In genomic region chr20:62377615-62378085, GRCh38 we compare ENCODE assay signal across 2 cellular contexts.
A peak's percentile ranks its signal among the peaks of the same experiment; 100 is the strongest.
TF ChIP-seq lines count a peak whose summit lies in the region.

No MANE protein-coding gene starts in this region.

TF ChIP-seq in HCT116, 20 proteins besides CTCF, POLR2A, EP300 and RAD21:
- TF ChIP-seq SRF (IDR thresholded peaks at IDR 0.05; ENCODE audit: low read depth) (no peak), EGR1 (IDR thresholded peaks at IDR 0.05; ENCODE audit: low read depth) (no peak), CBX3 (IDR thresholded peaks at IDR 0.05; ENCODE audit: low read depth) (no peak), SP1 (IDR thresholded peaks at IDR 0.05; ENCODE audit: low read depth) (no peak), ZFX (IDR thresholded peaks at IDR 0.05) (no peak), YY1 (IDR thresholded peaks at IDR 0.05; ENCODE audit: extremely low read depth, insufficient replicate concordance, low read depth, low read length) (no peak), JUND (IDR thresholded peaks at IDR 0.05) (no peak), EZH2phosphoT487 (IDR thresholded peaks at IDR 0.05; ENCODE audit: borderline replicate concordance) (no peak), TCF7L2 (IDR thresholded peaks at IDR 0.05; ENCODE audit: borderline replicate concordance, extremely low read depth, insufficient read depth, insufficient read length) (no peak), ZNF274 (IDR thresholded peaks at IDR 0.05; ENCODE audit: low read depth, low read length) (no peak), ZBTB33 (IDR thresholded peaks at IDR 0.05; ENCODE audit: extremely low read depth, insufficient replicate concordance, low read length) (no peak), ATF3 (IDR thresholded peaks at IDR 0.05) (no peak), SIN3A (IDR thresholded peaks at IDR 0.05; ENCODE audit: low read depth) (no peak), FOSL1 (IDR thresholded peaks at IDR 0.05; ENCODE audit: low read depth) (no peak), REST (IDR thresholded peaks at IDR 0.05; ENCODE audit: low read depth) (no peak)

TF ChIP-seq in K562, 482 proteins besides CTCF, POLR2A, EP300 and RAD21:
- TF ChIP-seq THAP7 (CRISPR knock-in tag; IDR thresholded peaks at IDR 0.05) (no peak), POLR2G (IDR thresholded peaks at IDR 0.05; ENCODE audit: low read depth, low read length) (peak; percentile 51; the same call in 1 of the 2 replicates)
